In genomic region chr20:21302645-21303060, GRCh38 we compare ENCODE assay signal across 8 cellular contexts. TPM values are rescaled to one million over a fixed set of nuclear protein-coding genes. Genes with fewer than 3 reads are reported as not detected.
DNase-seq lines count a peak whose midpoint lies in the region; ATAC-seq lines count a peak whose summit lies in the region.

No MANE protein-coding gene starts in this region.

- H3K27ac ChIP-seq in stomach smooth muscle (ENCODE audit: low read length): peak overlapping the region; percentile 90

- H3K9me3 ChIP-seq in stomach smooth muscle (ENCODE audit: control insufficient read depth in 2 of 2, low read length in 2 of 2): no peaks in the 10 kb centered on the region

- no peak for DNase-seq in activated naive CD8-positive, alpha-beta T cell treated with anti-CD3 and anti-CD28 coated beads, Interleukin-2, amount 50 U/mL, for 24 hours
- peak; percentile 56 for DNase-seq in inferior parietal cortex (ENCODE audit: extremely low spot score)
- no peak for DNase-seq in NCI-H2171 treated with DMSO at 0.1 percent for 48 hours (lab: John Stamatoyannopoulos, UW)
- no peak for DNase-seq in mucosa of gallbladder (ENCODE audit: low spot score)
- no peak for DNase-seq in activated CD8-positive, alpha-beta memory T cell treated with anti-CD3 and anti-CD28 coated beads, Interleukin-2, amount 50 U/mL, for 4 hours

- peak overlapping the region; percentile 78 to 86 for H3K4me3 ChIP-seq in stomach smooth muscle (ENCODE audit: low read length in 2 of 2)

- peaks cover 18% of the 10 kb centered on the region for H3K36me3 Mint-ChIP-seq in activated naive CD8-positive, alpha-beta T cell treated with anti-CD3 and anti-CD28 coated beads, Interleukin-2, amount 50 U/mL, for 24 hours (ENCODE audit: low read depth)

- H3K36me3 ChIP-seq in stomach smooth muscle (ENCODE audit: control insufficient read depth in 2 of 2, insufficient read depth in 2 of 2, low read length in 2 of 2): no peaks in the 10 kb centered on the region

- peaks cover 12% of the 10 kb centered on the region for H3K4me1 ChIP-seq in stomach smooth muscle (ENCODE audit: control insufficient read depth, insufficient read depth, low read length)

- peak overlapping the region; percentile 81 to 94 for H3K9ac ChIP-seq in stomach smooth muscle (ENCODE audit: low read length in 2 of 2)

- peak overlapping the region; percentile 89 for H3K27ac Mint-ChIP-seq in activated naive CD8-positive, alpha-beta T cell treated with anti-CD3 and anti-CD28 coated beads, Interleukin-2, amount 50 U/mL, for 24 hours

- ATAC-seq in GM18502 (IDR thresholded peaks at IDR 0.05; ENCODE audit: poor library complexity, unreplicated experiment) (peak; percentile 31), HG03060 (IDR thresholded peaks at IDR 0.05; ENCODE audit: low read depth, unreplicated experiment) (peak; percentile 11)
- peak; percentile 27 for ATAC-seq in activated naive CD8-positive, alpha-beta T cell treated with anti-CD3 and anti-CD28 coated beads, Interleukin-2, amount 50 U/mL, for 24 hours

- peak overlapping the region; percentile 98 for H3K4me3 Mint-ChIP-seq in activated naive CD8-positive, alpha-beta T cell treated with anti-CD3 and anti-CD28 coated beads, Interleukin-2, amount 50 U/mL, for 24 hours

- H3K27me3 ChIP-seq in stomach smooth muscle (ENCODE audit: control insufficient read depth in 1 of 2, insufficient read depth in 2 of 2, low read length in 2 of 2): peaks cover 0 to 3% of the 10 kb centered on the region in 2 donors

- peaks cover 47% of the 10 kb centered on the region for H3K4me1 Mint-ChIP-seq in activated naive CD8-positive, alpha-beta T cell treated with anti-CD3 and anti-CD28 coated beads, Interleukin-2, amount 50 U/mL, for 24 hours

- H3K27me3 Mint-ChIP-seq in activated naive CD8-positive, alpha-beta T cell treated with anti-CD3 and anti-CD28 coated beads, Interleukin-2, amount 50 U/mL, for 24 hours: peaks cover 4% of the 10 kb centered on the region

- H3K9me3 Mint-ChIP-seq in activated naive CD8-positive, alpha-beta T cell treated with anti-CD3 and anti-CD28 coated beads, Interleukin-2, amount 50 U/mL, for 24 hours: no peaks in the 10 kb centered on the region

RNA-seq across cellular contexts. Expression of gene XRN2, which starts 0.5 kb away (rescaled TPM):
- total RNA-seq in mucosa of gallbladder: 48.2 TPM
